ENCODE assay signal across 12 cellular contexts in the genomic region with DNA sequence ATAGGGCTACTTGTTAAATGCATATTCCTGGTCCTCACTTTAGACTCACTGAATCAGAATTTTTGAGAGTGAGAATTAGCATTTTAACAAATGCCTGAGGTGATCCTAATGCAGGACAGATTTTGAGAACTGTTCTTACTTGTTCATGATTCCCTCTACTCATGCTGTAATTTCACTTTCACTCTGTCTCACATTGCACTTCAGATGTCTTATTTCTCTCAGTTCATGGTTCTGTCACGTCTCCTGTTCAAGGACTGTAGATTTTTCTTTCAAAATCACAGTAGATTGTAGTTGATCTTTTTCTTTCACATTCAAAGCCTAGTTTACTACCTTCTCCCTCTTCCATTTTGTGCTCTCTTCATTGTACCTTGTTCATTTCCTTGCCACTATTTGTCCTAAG. TPM values are rescaled to one million over a fixed set of nuclear protein-coding genes. Genes with fewer than 3 reads are reported as not detected.
A peak's percentile ranks its signal among the peaks of the same experiment; 100 is the strongest.
DNase-seq lines count a peak whose midpoint lies in the region; ATAC-seq and TF ChIP-seq lines count a peak whose summit lies in the region.
"Had no signal": no experiment of that assay in that cellular context is flagged by ENCODE, and none has a peak within 500 bp of the region (broad histone marks: within the 10 kb centered on the region; RNA-seq: fewer than 3 reads in every experiment).

No MANE protein-coding gene starts in this region.

- H3K4me3 ChIP-seq in OCI-LY3 (ENCODE audit: low read length): peak overlapping the region; percentile 28

- H3K36me3 ChIP-seq in OCI-LY3 (replicated peaks; ENCODE audit: low read depth, low read length): no peaks in the 10 kb centered on the region

- no peaks in the 10 kb centered on the region for H3K9me3 Mint-ChIP-seq in activated CD4-positive, alpha-beta memory T cell treated with anti-CD3 and anti-CD28 coated beads for 36 hours
- no peaks in the 10 kb centered on the region for H3K9me3 Mint-ChIP-seq in T-cell

- intact Hi-C loops in activated CD4-positive, alpha-beta memory T cell treated with anti-CD3 and anti-CD28 coated beads for 36 hours (cut with micrococcal nuclease): no loop called here

- no peak overlapping the region for H3K9ac ChIP-seq in OCI-LY3 (ENCODE audit: low read length)

- H3K4me3 Mint-ChIP-seq in activated CD4-positive, alpha-beta memory T cell treated with anti-CD3 and anti-CD28 coated beads for 36 hours: no peak overlapping the region
- H3K4me3 Mint-ChIP-seq in T-cell: no peak overlapping the region
- H3K4me3 Mint-ChIP-seq: B cell had no signal

- no peak overlapping the region for H3K27ac Mint-ChIP-seq in activated CD4-positive, alpha-beta memory T cell treated with anti-CD3 and anti-CD28 coated beads for 36 hours
- H3K27ac Mint-ChIP-seq in T-cell: no peak overlapping the region
- H3K27ac Mint-ChIP-seq: B cell had no signal

- no peaks in the 10 kb centered on the region for H3K79me2 ChIP-seq in OCI-LY3 (ENCODE audit: low read length)

- no peaks in the 10 kb centered on the region for H3K9me3 ChIP-seq in OCI-LY3 (ENCODE audit: insufficient read depth, low read length)

- peaks cover 13% of the 10 kb centered on the region for H3K4me1 ChIP-seq in OCI-LY3 (ENCODE audit: low read length)

- H2AFZ ChIP-seq in OCI-LY3 (ENCODE audit: low read depth, low read length): peak overlapping the region; percentile 94

- TF ChIP-seq CTCF in OCI-LY3 (IDR thresholded peaks at IDR 0.05; ENCODE audit: low read depth, low read length): no peak

- H4K20me1 ChIP-seq in OCI-LY3 (ENCODE audit: insufficient read depth, low read length): no peaks in the 10 kb centered on the region

- no peaks in the 10 kb centered on the region for H3K27me3 ChIP-seq in OCI-LY3 (ENCODE audit: low read depth, low read length)
- H3K27me3 ChIP-seq: dorsolateral prefrontal cortex had no signal

- H3K27ac ChIP-seq in OCI-LY3 (ENCODE audit: low read length): no peak overlapping the region

- DNase-seq in NCI-H2107 (lab: John Stamatoyannopoulos, UW) (no peak), GF-D8 (lab: John Stamatoyannopoulos, UW) (no peak), T-cell (no peak)
- no peak for DNase-seq in activated CD4-positive, alpha-beta memory T cell treated with anti-CD3 and anti-CD28 coated beads for 36 hours
- DNase-seq: activated effector memory CD4-positive, alpha-beta T cell treated with Interleukin-2 at 50 U/mL for 16 hours; dorsolateral prefrontal cortex had no signal

- ATAC-seq in GM18502 (IDR thresholded peaks at IDR 0.05; ENCODE audit: poor library complexity, unreplicated experiment) (peak; percentile 94), GM21360 (IDR thresholded peaks at IDR 0.05; ENCODE audit: unreplicated experiment) (peak; percentile 98), HG03025 (IDR thresholded peaks at IDR 0.05; ENCODE audit: low FRiP score, unreplicated experiment) (peak; percentile 92), T-cell (replicated peaks in 1 of 4) (no peak)

- POLR2A ChIA-PET in activated CD4-positive, alpha-beta memory T cell treated with anti-CD3 and anti-CD28 coated beads for 36 hours (lab: Charles Lee): no interaction called here
- POLR2A ChIA-PET in T-cell (lab: Charles Lee): no interaction called here

- H3K36me3 Mint-ChIP-seq in activated CD4-positive, alpha-beta memory T cell treated with anti-CD3 and anti-CD28 coated beads for 36 hours: no peaks in the 10 kb centered on the region
- no peaks in the 10 kb centered on the region for H3K36me3 Mint-ChIP-seq in T-cell

- H3K27me3 Mint-ChIP-seq in activated CD4-positive, alpha-beta memory T cell treated with anti-CD3 and anti-CD28 coated beads for 36 hours: peaks cover 2% of the 10 kb centered on the region
- H3K27me3 Mint-ChIP-seq in T-cell: peaks cover 5 to 18% of the 10 kb centered on the region in 2 donors

- peak overlapping the region; percentile 70 for H3K4me2 ChIP-seq in OCI-LY3 (ENCODE audit: low read length)

- peaks cover 7% of the 10 kb centered on the region for H3K4me1 Mint-ChIP-seq in activated CD4-positive, alpha-beta memory T cell treated with anti-CD3 and anti-CD28 coated beads for 36 hours (ENCODE audit: low read depth)
- peaks cover 0 to 5% (median 0%) of the 10 kb centered on the region in 3 donors for H3K4me1 Mint-ChIP-seq in T-cell
- H3K4me1 Mint-ChIP-seq: B cell had no signal

- CTCF ChIA-PET in activated CD4-positive, alpha-beta memory T cell treated with anti-CD3 and anti-CD28 coated beads for 36 hours (lab: Charles Lee): no interaction called here
- CTCF ChIA-PET in T-cell (lab: Charles Lee): no interaction called here

RNA-seq across cellular contexts. Expression of a gene that starts 54.3 kb away (rescaled TPM):
- total RNA-seq in activated CD4-positive, alpha-beta memory T cell treated with anti-CD3 and anti-CD28 coated beads for 36 hours: under 1 TPM in 1 of 2 experiments, not detected in 1; 0.05 TPM
- total RNA-seq in T-cell: 1 to 10 TPM in 3 of 5 donors, under 1 TPM in 1, not detected in 1; 0.68 to 1.6 (median 1.2) TPM
- total RNA-seq: B cell, subcutaneous adipose tissue had no signal

Comparison
In these comparisons a context has a peak if more than half of its experiments do, and no peak if none do; other contexts are left out.
1. ATAC-seq: peak in GM18502 (single experiment), GM21360 (single experiment) and HG03025 (single experiment); none in T-cell (0 of 4).